ENCODE assay signal across 8 cellular contexts in genomic region chr9:98943682-98944129, GRCh38. TPM values are rescaled to one million over a fixed set of nuclear protein-coding genes. Genes with fewer than 3 reads are reported as not detected.
A peak's percentile ranks its signal among the peaks of the same experiment; 100 is the strongest.
DNase-seq lines count a peak whose midpoint lies in the region; ATAC-seq and TF ChIP-seq lines count a peak whose summit lies in the region.

Gene COL15A1, plus strand, starts transcription at chr9:98943907. Its CDS starts 155 bp downstream, at chr9:98944062.

- H3K9me3 ChIP-seq in CD8-positive, alpha-beta memory T cell (ENCODE audit: low read length) = no peaks in the 10 kb centered on the region
- no peaks in the 10 kb centered on the region for H3K9me3 ChIP-seq in NT2/D1 (ENCODE audit: insufficient read depth, low read length)
- H3K9me3 ChIP-seq in fibroblast of lung (ENCODE audit: control insufficient read depth, insufficient read depth, low read depth, low read length) = no peaks in the 10 kb centered on the region

- no peaks in the 10 kb centered on the region for H3K9me3 Mint-ChIP-seq in CD8-positive, alpha-beta memory T cell

- peak within 1 kb of the TSS; percentile 20 for H2AFZ ChIP-seq in fibroblast of lung (ENCODE audit: low read length)

- H3K36me3 Mint-ChIP-seq in CD8-positive, alpha-beta memory T cell = no peaks in the 10 kb centered on the region

- TF ChIP-seq CTCF in fibroblast of lung (conservative IDR thresholded peaks at IDR 0.05 in 1 of 2, IDR thresholded peaks at IDR 0.05 in 1 of 2; ENCODE audit: low read depth in 1 of 2, low read length in 2 of 2) (no peak), omental fat pad (IDR thresholded peaks at IDR 0.05) (no peak)

- H3K79me2 ChIP-seq in fibroblast of lung (ENCODE audit: control insufficient read depth, insufficient read depth, low read length) = no peaks in the 10 kb centered on the region

- H3K27ac Mint-ChIP-seq in CD8-positive, alpha-beta memory T cell = no peak within 1 kb of the TSS

- no peak within 1 kb of the TSS for H3K4me3 ChIP-seq in CD8-positive, alpha-beta memory T cell (ENCODE audit: low read length)
- H3K4me3 ChIP-seq in NT2/D1 (ENCODE audit: insufficient read length, low read depth) = peak within 1 kb of the TSS; percentile 65
- H3K4me3 ChIP-seq in fibroblast of lung (replicated peaks in 1 of 4; ENCODE audit: control extremely low read depth in 1 of 4, insufficient read depth in 1 of 4, low read depth in 3 of 4, low read length in 4 of 4) = peak within 1 kb of the TSS; percentile 48 to 72 (median 52)

- H4K20me1 ChIP-seq in fibroblast of lung (ENCODE audit: control insufficient read depth, extremely low read depth, insufficient read depth, low read length) = no peaks in the 10 kb centered on the region

- peaks cover 25 to 74% of the 10 kb centered on the region in 2 donors for H3K27me3 Mint-ChIP-seq in CD8-positive, alpha-beta memory T cell

- H3K27me3 ChIP-seq in CD8-positive, alpha-beta memory T cell (ENCODE audit: insufficient read depth, low read length, poor library complexity, severe bottlenecking) = peaks cover 13% of the 10 kb centered on the region
- H3K27me3 ChIP-seq in NT2/D1 (ENCODE audit: insufficient read depth, insufficient read length) (peaks cover 66% of the 10 kb centered on the region), fibroblast of lung (ENCODE audit: control insufficient read depth, insufficient read depth, low read length) (peaks cover 30% of the 10 kb centered on the region)

- peak within 1 kb of the TSS in 4 of 7 donors; percentile 22 to 57 (median 40) for H3K4me3 Mint-ChIP-seq in CD8-positive, alpha-beta memory T cell

- no peak within 1 kb of the TSS for H3K27ac ChIP-seq in CD8-positive, alpha-beta memory T cell (ENCODE audit: low read depth, low read length)
- H3K27ac ChIP-seq in fibroblast of lung (ENCODE audit: insufficient read depth, low read length) = no peak within 1 kb of the TSS

- peak within 1 kb of the TSS; percentile 70 for H3K9ac ChIP-seq in NT2/D1 (ENCODE audit: insufficient read length, low read depth)
- H3K9ac ChIP-seq in fibroblast of lung (ENCODE audit: insufficient read depth, low read length) = peak within 1 kb of the TSS; percentile 25

- H3K4me1 Mint-ChIP-seq in CD8-positive, alpha-beta memory T cell = peaks cover 2 to 15% (median 6%) of the 10 kb centered on the region in 3 donors

- H3K36me3 ChIP-seq in CD8-positive, alpha-beta memory T cell (ENCODE audit: insufficient read depth, low read length) = no peaks in the 10 kb centered on the region
- H3K36me3 ChIP-seq in NT2/D1 (ENCODE audit: insufficient read depth, insufficient read length, low read length) (no peaks in the 10 kb centered on the region), fibroblast of lung (ENCODE audit: control insufficient read depth, insufficient read depth, low read length) (no peaks in the 10 kb centered on the region)

- ATAC-seq in omental fat pad (ENCODE audit: low FRiP score) (peak; percentile 24), HG02870 (IDR thresholded peaks at IDR 0.05; ENCODE audit: unreplicated experiment) (no peak), GM18861 (IDR thresholded peaks at IDR 0.05; ENCODE audit: unreplicated experiment) (no peak)

- H3K4me2 ChIP-seq in fibroblast of lung (ENCODE audit: extremely low read depth, insufficient read depth, low read length) = peak within 1 kb of the TSS; percentile 64

- POLR2A ChIA-PET in CD8-positive, alpha-beta memory T cell (lab: Charles Lee) = no interaction called here

- no peak for DNase-seq in CD8-positive, alpha-beta memory T cell
- DNase-seq in NT2/D1 (ENCODE audit: low read depth, low spot score) = no peak
- peak; percentile 29 to 33 for DNase-seq in fibroblast of lung (ENCODE audit: low read depth in 2 of 2)
- DNase-seq in omental fat pad (ENCODE audit: low spot score) = no peak
- no peak for DNase-seq in putamen (ENCODE audit: low spot score)
- no peak for DNase-seq in activated CD4-positive, alpha-beta T cell treated with anti-CD3 and anti-CD28 coated beads for 1 hour

- CTCF ChIA-PET in CD8-positive, alpha-beta memory T cell (lab: Charles Lee) = no interaction called here

- no peaks in the 10 kb centered on the region for H3K4me1 ChIP-seq in CD8-positive, alpha-beta memory T cell (ENCODE audit: insufficient read depth, low read length)
- H3K4me1 ChIP-seq in NT2/D1 (ENCODE audit: insufficient read depth, insufficient read length) (peaks cover 6% of the 10 kb centered on the region), fibroblast of lung (ENCODE audit: control insufficient read depth, extremely low read depth, insufficient read depth, low read length) (no peaks in the 10 kb centered on the region)

RNA-seq across cellular contexts. Expression of gene COL15A1, which starts in this region (rescaled TPM):
- not detected for total RNA-seq in CD8-positive, alpha-beta memory T cell
- polyA plus RNA-seq in CD8-positive, alpha-beta memory T cell = 0.07 TPM
- total RNA-seq in fibroblast of lung (41.0 and 43.9 TPM in 2 replicates), omental fat pad (10 to 100 TPM; 20.7 to 98.5 (median 55.0) TPM)
- 13.3 and 15.9 TPM in 2 replicates for polyA plus RNA-seq in fibroblast of lung
- polyA plus RNA-seq in fibroblast of lung (2012) = 13.1 and 15.3 TPM in 2 replicates
- polyA minus RNA-seq in fibroblast of lung (ENCODE audit: low replicate concordance) = 12.2 and 12.6 TPM in 2 replicates

Comparison
In these comparisons a context has a peak if more than half of its experiments do, and no peak if none do; other contexts are left out.
1. RNA of gene COL15A1 (total RNA-seq): 20.7 to 98.5 TPM in omental fat pad and 41.0 to 43.9 TPM in fibroblast of lung; not detected in CD8-positive, alpha-beta memory T cell; every median in the first group is over 10 times any median in the second.
2. RNA of gene COL15A1 (polyA plus RNA-seq): 13.1 to 15.9 TPM in fibroblast of lung; 0.07 TPM in CD8-positive, alpha-beta memory T cell (single experiment); every median in the first group is over 10 times any median in the second.
3. DNase-seq: peak in fibroblast of lung (2 of 2); none in CD8-positive, alpha-beta memory T cell (0 of 5), NT2/D1 (single experiment), omental fat pad (single experiment), putamen (single experiment) and activated CD4-positive, alpha-beta T cell treated with anti-CD3 and anti-CD28 coated beads for 1 hour (single experiment).